17 cellular contexts compared by ENCODE assay signal in the genomic region with DNA sequence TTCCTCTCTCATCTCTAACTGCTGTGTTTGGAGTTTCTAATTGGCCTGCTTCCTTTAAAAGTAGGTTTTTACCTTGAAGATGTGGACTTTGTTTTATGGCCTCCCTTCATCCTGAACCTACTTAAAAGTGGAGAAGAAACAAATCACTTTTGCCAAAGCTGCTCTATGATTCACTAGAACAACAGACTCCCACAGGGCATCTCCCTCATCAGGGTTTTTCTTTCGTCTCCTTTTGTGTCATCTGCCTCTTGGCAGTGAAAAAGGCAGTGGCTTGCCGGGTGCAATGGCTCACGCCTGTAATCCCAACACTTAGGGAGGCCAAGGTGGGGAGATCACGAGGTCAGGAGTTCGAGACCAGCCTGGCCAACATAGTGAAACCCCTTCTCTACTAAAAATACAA.
A peak's percentile ranks its signal among the peaks of the same experiment; 100 is the strongest.
DNase-seq lines count a peak whose midpoint lies in the region; ATAC-seq and TF ChIP-seq lines count a peak whose summit lies in the region.
"Had no signal": no experiment of that assay in that cellular context is flagged by ENCODE, and none has a peak within 500 bp of the region (broad histone marks: within the 10 kb centered on the region; RNA-seq: fewer than 3 reads in every experiment).

No MANE protein-coding gene starts in this region.

- ATAC-seq in HG03520 (IDR thresholded peaks at IDR 0.05; ENCODE audit: unreplicated experiment) (no peak), HG03025 (IDR thresholded peaks at IDR 0.05; ENCODE audit: low FRiP score, unreplicated experiment) (no peak)

- WGBS in mammary epithelial cell (ENCODE audit: low coverage, missing lambda C conversion rate): 69% methylated on average over 5 of the region's 5 CpGs

- BruUV-seq in MCF 10A (replicated peaks; lab: Mats Ljungman, UMichigan) (no TSS peak), mammary epithelial cell (replicated peaks; lab: Mats Ljungman, UMichigan) (no TSS peak)

- H3K36me3 Mint-ChIP-seq in MCF 10A (ENCODE audit: insufficient read depth, unreplicated experiment): no peaks in the 10 kb centered on the region
- H3K36me3 Mint-ChIP-seq: CD14-positive monocyte; CD8-positive, alpha-beta memory T cell had no signal

- no peak overlapping the region for H2AFZ ChIP-seq in mammary epithelial cell (ENCODE audit: low read depth, low read length)

- no peaks in the 10 kb centered on the region for H3K9me3 Mint-ChIP-seq in MCF 10A (ENCODE audit: unreplicated experiment)

- peaks cover 5% of the 10 kb centered on the region for H3K27me3 ChIP-seq in mammary epithelial cell (ENCODE audit: insufficient read depth, low read length)

- in situ Hi-C loops in mammary epithelial cell (cut with MboI; ENCODE audit: low sequenced_read_pairs in 2 of 2): no loop called here
- in situ Hi-C loops in astrocyte of the spinal cord (cut with HindIII; ENCODE audit: low sequenced_read_pairs): no loop called here

- no peaks in the 10 kb centered on the region for H3K27me3 Mint-ChIP-seq in MCF 10A (ENCODE audit: insufficient read depth, unreplicated experiment)

- no peaks in the 10 kb centered on the region for H3K4me1 Mint-ChIP-seq in MCF 10A (ENCODE audit: insufficient read depth, unreplicated experiment)
- H3K4me1 Mint-ChIP-seq: CD14-positive monocyte; CD8-positive, alpha-beta memory T cell had no signal

- intact Hi-C loops in MCF 10A (cut with micrococcal nuclease): no loop called here
- intact Hi-C loops in mammary epithelial cell (cut with micrococcal nuclease): no loop called here

- POLR2A ChIA-PET in MCF 10A (lab: Yijun Ruan, JAX): no interaction called here

- H3K27ac ChIP-seq in mammary epithelial cell (ENCODE audit: insufficient read depth, low read depth, low read length): no peak overlapping the region
- H3K27ac ChIP-seq: 22Rv1 had no signal

- peak; percentile 11 for DNase-seq in MCF 10A (ENCODE audit: unreplicated experiment)
- no peak for DNase-seq in mammary epithelial cell
- peak; percentile 60 for DNase-seq in astrocyte of the spinal cord (ENCODE audit: low read depth, low spot score)
- DNase-seq in kidney glomerular epithelial cell (lab: John Stamatoyannopoulos, UW): peak; percentile 79
- peak; percentile 33 for DNase-seq in stromal cell of bone marrow (ENCODE audit: low read depth)
- no peak for DNase-seq in NCI-H524 treated with DMSO at 0.1 percent for 48 hours (lab: John Stamatoyannopoulos, UW)
- DNase-seq: Calu3; CD8-positive, alpha-beta memory T cell; DMS 273 treated with DMSO at 0.1 percent for 48 hours; EL; HCEC 1CT; HFFc6; IMR-90 had no signal

- no peaks in the 10 kb centered on the region for H3K36me3 ChIP-seq in mammary epithelial cell (ENCODE audit: insufficient read depth, low read length)

- dilution Hi-C loops in mammary epithelial cell (cut with HindIII; ENCODE audit: low sequenced_read_pairs): no loop called here

- no peaks in the 10 kb centered on the region for H3K4me1 ChIP-seq in mammary epithelial cell (ENCODE audit: insufficient read depth, low read length)

- CTCF ChIA-PET in MCF 10A (lab: Yijun Ruan, JAX) (no interaction called here), mammary epithelial cell (lab: Charles Lee; ENCODE audit: low non-redundant PET) (no interaction called here)

- no peak overlapping the region for H3K9ac ChIP-seq in mammary epithelial cell (ENCODE audit: insufficient read depth, low read length)

- H3K79me2 ChIP-seq in mammary epithelial cell (ENCODE audit: insufficient read depth, low read length): no peaks in the 10 kb centered on the region

- no peak for TF ChIP-seq CTCF in MCF 10A (IDR thresholded peaks at IDR 0.05; ENCODE audit: unreplicated experiment)
- no peak for TF ChIP-seq CTCF in mammary epithelial cell (conservative IDR thresholded peaks at IDR 0.05 in 1 of 2, IDR thresholded peaks at IDR 0.05 in 1 of 2; ENCODE audit: extremely low read depth in 1 of 2, insufficient read depth in 1 of 2, low read depth in 1 of 2, low read length in 2 of 2)
- TF ChIP-seq CTCF in astrocyte of the spinal cord (IDR thresholded peaks at IDR 0.05; ENCODE audit: low read depth, low read length): no peak

- no peaks in the 10 kb centered on the region for H4K20me1 ChIP-seq in mammary epithelial cell (ENCODE audit: insufficient read depth, low read length)

- no peak overlapping the region for H3K4me3 Mint-ChIP-seq in MCF 10A (ENCODE audit: unreplicated experiment)
- H3K4me3 Mint-ChIP-seq: CD14-positive monocyte; CD8-positive, alpha-beta memory T cell; HFFc6 had no signal

- H3K27ac Mint-ChIP-seq in MCF 10A (ENCODE audit: low read depth, unreplicated experiment): no peak overlapping the region
- H3K27ac Mint-ChIP-seq: CD14-positive monocyte; CD8-positive, alpha-beta memory T cell; HFFc6 had no signal

- H3K4me3 ChIP-seq in mammary epithelial cell (replicated peaks in 1 of 3; ENCODE audit: insufficient read depth in 1 of 3, low read depth in 2 of 3, low read length in 3 of 3) (no peak overlapping the region), astrocyte of the spinal cord (ENCODE audit: low read depth, low read length) (no peak overlapping the region)

- H3K4me2 ChIP-seq in mammary epithelial cell (ENCODE audit: insufficient read depth, low read depth, low read length): no peak overlapping the region

- H3K9me3 ChIP-seq in mammary epithelial cell (replicated peaks; ENCODE audit: insufficient read depth, low read length): no peaks in the 10 kb centered on the region

Comparison
In these comparisons a context has a peak if more than half of its experiments do, and no peak if none do; other contexts are left out.
1. DNase-seq: peak in MCF 10A (single experiment), astrocyte of the spinal cord (single experiment), kidney glomerular epithelial cell (single experiment) and stromal cell of bone marrow (single experiment); none in mammary epithelial cell (single experiment) and NCI-H524 treated with DMSO at 0.1 percent for 48 hours (single experiment).